1 cellular context compared by ENCODE assay signal in the genomic region with DNA sequence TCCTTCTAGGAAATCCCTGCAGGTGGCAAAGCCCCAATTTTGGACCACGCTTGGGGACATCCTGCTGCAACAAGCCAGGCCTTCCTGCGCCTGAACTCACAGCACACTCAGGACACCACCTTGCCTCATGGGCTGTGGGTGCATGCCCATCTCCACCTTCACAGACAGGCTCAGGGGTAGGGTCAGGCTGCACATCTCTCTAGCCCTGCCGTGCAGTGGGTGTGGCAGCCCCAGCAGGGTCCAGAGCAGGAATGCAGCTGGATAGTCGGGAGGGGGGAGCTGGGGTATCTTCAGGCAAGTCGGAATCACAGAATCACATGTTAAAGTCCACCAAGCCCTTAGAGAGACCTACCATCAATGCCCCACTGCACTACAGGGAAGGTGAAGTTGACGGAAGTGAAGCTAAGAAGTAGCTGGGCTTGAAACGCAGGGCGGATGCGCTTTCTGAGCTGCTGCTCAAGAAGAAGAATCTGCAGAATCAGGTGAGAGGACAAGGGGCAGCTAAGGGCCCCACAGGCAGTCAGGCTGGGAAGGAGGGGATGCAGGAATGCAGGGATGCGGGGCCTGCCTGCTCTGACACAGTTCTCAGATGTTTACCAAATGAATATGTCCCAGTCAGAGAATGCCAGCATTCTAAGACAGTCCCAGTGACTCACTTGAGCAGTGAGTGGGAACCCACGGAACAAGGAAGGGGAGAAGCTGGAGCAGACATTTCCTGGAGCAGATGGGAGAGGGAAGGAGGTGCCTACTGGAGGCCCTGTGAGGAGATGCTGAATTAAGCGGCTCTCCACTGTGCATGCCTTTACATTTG.
TF ChIP-seq lines count a peak whose summit lies in the region.

No MANE protein-coding gene starts in this region.

TF ChIP-seq in endothelial cell of umbilical vein, 7 proteins besides CTCF, POLR2A, EP300 and RAD21:
- TF ChIP-seq EZH2 (IDR thresholded peaks at IDR 0.05; ENCODE audit: borderline replicate concordance, low read depth, low read length, severe bottlenecking): no peak
- no peak for TF ChIP-seq MYC (IDR thresholded peaks at IDR 0.05; ENCODE audit: low read depth, low read length)
- TF ChIP-seq JUN (IDR thresholded peaks at IDR 0.05; ENCODE audit: borderline replicate concordance, insufficient read depth, insufficient read length, low read depth): peak; percentile 25
- no peak for TF ChIP-seq GATA2 (IDR thresholded peaks at IDR 0.05; ENCODE audit: insufficient read depth, insufficient read length, low read depth, low read length)
- peak; percentile 75 for TF ChIP-seq FOS (IDR thresholded peaks at IDR 0.05; ENCODE audit: borderline replicate concordance, insufficient read depth, low read length)
